Comparison of ENCODE assay signal across 1 cellular context in the genomic region with DNA sequence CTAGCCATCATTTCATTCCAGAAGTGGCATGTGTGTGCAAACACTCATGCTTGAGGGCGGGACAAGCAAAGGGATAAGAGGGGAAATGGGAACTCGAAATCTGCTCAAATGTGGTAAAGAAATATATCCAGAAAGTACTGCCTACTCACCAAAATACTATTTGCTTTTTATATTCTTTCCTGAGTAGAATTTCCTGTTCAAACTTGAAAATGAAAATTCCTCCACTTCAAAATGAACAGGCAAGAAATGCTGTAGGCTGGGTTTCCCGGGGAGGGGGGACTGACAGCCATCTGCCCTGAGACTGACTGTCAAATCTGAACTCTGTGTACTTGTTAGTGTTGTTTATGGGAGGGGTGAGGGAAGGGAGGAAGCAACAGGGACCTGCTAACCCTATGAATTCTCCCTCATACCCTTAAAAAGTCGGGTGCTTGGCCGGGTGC.
TF ChIP-seq lines count a peak whose summit lies in the region.

No MANE protein-coding gene starts in this region.

TF ChIP-seq in GM23338, 12 proteins besides CTCF, POLR2A, EP300 and RAD21 (continued from another document):
- TF ChIP-seq, protein P1, sequence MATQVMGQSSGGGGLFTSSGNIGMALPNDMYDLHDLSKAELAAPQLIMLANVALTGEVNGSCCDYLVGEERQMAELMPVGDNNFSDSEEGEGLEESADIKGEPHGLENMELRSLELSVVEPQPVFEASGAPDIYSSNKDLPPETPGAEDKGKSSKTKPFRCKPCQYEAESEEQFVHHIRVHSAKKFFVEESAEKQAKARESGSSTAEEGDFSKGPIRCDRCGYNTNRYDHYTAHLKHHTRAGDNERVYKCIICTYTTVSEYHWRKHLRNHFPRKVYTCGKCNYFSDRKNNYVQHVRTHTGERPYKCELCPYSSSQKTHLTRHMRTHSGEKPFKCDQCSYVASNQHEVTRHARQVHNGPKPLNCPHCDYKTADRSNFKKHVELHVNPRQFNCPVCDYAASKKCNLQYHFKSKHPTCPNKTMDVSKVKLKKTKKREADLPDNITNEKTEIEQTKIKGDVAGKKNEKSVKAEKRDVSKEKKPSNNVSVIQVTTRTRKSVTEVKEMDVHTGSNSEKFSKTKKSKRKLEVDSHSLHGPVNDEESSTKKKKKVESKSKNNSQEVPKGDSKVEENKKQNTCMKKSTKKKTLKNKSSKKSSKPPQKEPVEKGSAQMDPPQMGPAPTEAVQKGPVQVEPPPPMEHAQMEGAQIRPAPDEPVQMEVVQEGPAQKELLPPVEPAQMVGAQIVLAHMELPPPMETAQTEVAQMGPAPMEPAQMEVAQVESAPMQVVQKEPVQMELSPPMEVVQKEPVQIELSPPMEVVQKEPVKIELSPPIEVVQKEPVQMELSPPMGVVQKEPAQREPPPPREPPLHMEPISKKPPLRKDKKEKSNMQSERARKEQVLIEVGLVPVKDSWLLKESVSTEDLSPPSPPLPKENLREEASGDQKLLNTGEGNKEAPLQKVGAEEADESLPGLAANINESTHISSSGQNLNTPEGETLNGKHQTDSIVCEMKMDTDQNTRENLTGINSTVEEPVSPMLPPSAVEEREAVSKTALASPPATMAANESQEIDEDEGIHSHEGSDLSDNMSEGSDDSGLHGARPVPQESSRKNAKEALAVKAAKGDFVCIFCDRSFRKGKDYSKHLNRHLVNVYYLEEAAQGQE (IDR thresholded peaks at IDR 0.05; ENCODE audit: unreplicated experiment), result no peak
- TF ChIP-seq NANOG (IDR thresholded peaks at IDR 0.05; ENCODE audit: borderline replicate concordance) (no peak), STAT1 (IDR thresholded peaks at IDR 0.05; ENCODE audit: unreplicated experiment) (no peak), EZH2 (IDR thresholded peaks at IDR 0.05; ENCODE audit: low read depth, unreplicated experiment) (no peak), ZNF114 (CRISPR knock-in tag; IDR thresholded peaks at IDR 0.05) (no peak), POLR2AphosphoS5 (IDR thresholded peaks at IDR 0.05; ENCODE audit: low read depth) (no peak), CREB1 (CRISPR knock-in tag; IDR thresholded peaks at IDR 0.05; ENCODE audit: low read depth) (no peak), EZH2phosphoT487 (IDR thresholded peaks at IDR 0.05; ENCODE audit: unreplicated experiment) (no peak)
- TF ChIP-seq, protein P2, sequence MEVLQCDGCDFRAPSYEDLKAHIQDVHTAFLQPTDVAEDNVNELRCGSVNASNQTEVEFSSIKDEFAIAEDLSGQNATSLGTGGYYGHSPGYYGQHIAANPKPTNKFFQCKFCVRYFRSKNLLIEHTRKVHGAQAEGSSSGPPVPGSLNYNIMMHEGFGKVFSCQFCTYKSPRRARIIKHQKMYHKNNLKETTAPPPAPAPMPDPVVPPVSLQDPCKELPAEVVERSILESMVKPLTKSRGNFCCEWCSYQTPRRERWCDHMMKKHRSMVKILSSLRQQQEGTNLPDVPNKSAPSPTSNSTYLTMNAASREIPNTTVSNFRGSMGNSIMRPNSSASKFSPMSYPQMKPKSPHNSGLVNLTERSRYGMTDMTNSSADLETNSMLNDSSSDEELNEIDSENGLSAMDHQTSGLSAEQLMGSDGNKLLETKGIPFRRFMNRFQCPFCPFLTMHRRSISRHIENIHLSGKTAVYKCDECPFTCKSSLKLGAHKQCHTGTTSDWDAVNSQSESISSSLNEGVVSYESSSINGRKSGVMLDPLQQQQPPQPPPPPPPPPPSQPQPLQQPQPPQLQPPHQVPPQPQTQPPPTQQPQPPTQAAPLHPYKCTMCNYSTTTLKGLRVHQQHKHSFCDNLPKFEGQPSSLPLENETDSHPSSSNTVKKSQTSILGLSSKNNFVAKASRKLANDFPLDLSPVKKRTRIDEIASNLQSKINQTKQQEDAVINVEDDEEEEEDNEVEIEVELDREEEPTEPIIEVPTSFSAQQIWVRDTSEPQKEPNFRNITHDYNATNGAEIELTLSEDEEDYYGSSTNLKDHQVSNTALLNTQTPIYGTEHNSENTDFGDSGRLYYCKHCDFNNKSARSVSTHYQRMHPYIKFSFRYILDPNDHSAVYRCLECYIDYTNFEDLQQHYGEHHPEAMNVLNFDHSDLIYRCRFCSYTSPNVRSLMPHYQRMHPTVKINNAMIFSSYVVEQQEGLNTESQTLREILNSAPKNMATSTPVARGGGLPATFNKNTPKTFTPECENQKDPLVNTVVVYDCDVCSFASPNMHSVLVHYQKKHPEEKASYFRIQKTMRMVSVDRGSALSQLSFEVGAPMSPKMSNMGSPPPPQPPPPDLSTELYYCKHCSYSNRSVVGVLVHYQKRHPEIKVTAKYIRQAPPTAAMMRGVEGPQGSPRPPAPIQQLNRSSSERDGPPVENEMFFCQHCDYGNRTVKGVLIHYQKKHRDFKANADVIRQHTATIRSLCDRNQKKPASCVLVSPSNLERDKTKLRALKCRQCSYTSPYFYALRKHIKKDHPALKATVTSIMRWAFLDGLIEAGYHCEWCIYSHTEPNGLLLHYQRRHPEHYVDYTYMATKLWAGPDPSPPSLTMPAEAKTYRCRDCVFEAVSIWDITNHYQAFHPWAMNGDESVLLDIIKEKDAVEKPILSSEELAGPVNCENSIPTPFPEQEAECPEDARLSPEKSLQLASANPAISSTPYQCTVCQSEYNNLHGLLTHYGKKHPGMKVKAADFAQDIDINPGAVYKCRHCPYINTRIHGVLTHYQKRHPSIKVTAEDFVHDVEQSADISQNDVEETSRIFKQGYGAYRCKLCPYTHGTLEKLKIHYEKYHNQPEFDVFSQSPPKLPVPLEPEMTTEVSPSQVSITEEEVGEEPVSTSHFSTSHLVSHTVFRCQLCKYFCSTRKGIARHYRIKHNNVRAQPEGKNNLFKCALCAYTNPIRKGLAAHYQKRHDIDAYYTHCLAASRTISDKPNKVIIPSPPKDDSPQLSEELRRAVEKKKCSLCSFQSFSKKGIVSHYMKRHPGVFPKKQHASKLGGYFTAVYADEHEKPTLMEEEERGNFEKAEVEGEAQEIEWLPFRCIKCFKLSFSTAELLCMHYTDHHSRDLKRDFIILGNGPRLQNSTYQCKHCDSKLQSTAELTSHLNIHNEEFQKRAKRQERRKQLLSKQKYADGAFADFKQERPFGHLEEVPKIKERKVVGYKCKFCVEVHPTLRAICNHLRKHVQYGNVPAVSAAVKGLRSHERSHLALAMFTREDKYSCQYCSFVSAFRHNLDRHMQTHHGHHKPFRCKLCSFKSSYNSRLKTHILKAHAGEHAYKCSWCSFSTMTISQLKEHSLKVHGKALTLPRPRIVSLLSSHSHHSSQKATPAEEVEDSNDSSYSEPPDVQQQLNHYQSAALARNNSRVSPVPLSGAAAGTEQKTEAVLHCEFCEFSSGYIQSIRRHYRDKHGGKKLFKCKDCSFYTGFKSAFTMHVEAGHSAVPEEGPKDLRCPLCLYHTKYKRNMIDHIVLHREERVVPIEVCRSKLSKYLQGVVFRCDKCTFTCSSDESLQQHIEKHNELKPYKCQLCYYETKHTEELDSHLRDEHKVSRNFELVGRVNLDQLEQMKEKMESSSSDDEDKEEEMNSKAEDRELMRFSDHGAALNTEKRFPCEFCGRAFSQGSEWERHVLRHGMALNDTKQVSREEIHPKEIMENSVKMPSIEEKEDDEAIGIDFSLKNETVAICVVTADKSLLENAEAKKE (CRISPR knock-in tag; IDR thresholded peaks at IDR 0.05), result no peak
